ENCODE assay signal across 14 cellular contexts in genomic region chr2:127035212-127035611, GRCh38.
A peak's percentile ranks its signal among the peaks of the same experiment; 100 is the strongest.
DNase-seq lines count a peak whose midpoint lies in the region; ATAC-seq and TF ChIP-seq lines count a peak whose summit lies in the region.
"Had no signal": no experiment of that assay in that cellular context is flagged by ENCODE, and none has a peak within 500 bp of the region (broad histone marks: within the 10 kb centered on the region; RNA-seq: fewer than 3 reads in every experiment).

No MANE protein-coding gene starts in this region.

- TF ChIP-seq RAD21 in SK-N-SH (IDR thresholded peaks at IDR 0.05; ENCODE audit: low read length) = no peak

- peak; percentile 28 for TF ChIP-seq CTCF in epithelial cell of proximal tubule (conservative IDR thresholded peaks at IDR 0.05; ENCODE audit: low read depth, low read length)
- TF ChIP-seq CTCF in SK-N-SH (IDR thresholded peaks at IDR 0.05) = no peak

- no peak overlapping the region for H3K27ac ChIP-seq in SK-N-SH (ENCODE audit: low read depth in 2 of 2, low read length in 1 of 2)
- H3K27ac ChIP-seq: spleen had no signal

- H3K9me3 ChIP-seq in SK-N-SH = no peaks in the 10 kb centered on the region
- H3K9me3 ChIP-seq: spleen had no signal

- CTCF ChIA-PET in SK-N-SH (lab: Yijun Ruan, JAX) = interaction anchor here (1.2 to 3.3 kb wide), 3 partner anchors 10 to 259 kb away, joined by 3 to 17 read pairs (median 4); no protein-coding TSS in a partner anchor

- POLR2A ChIA-PET in SK-N-SH (lab: Yijun Ruan, JAX) = no interaction called here

- TF ChIP-seq EP300 in SK-N-SH (IDR thresholded peaks at IDR 0.05; ENCODE audit: borderline replicate concordance in 1 of 2, low read depth in 1 of 2, low read length in 1 of 2) = no peak

- no peaks in the 10 kb centered on the region for H4K20me1 ChIP-seq in SK-N-SH (ENCODE audit: insufficient read depth)

- no peak overlapping the region for H3K9ac ChIP-seq in SK-N-SH

- peaks cover 0 to 10% of the 10 kb centered on the region in 2 experiments; a peak in 2 of 4 replicates for H3K4me1 ChIP-seq in SK-N-SH (ENCODE audit: control insufficient read depth in 1 of 2, insufficient read depth in 2 of 2, low read depth in 1 of 2, low read length in 1 of 2)
- H3K4me1 ChIP-seq: spleen had no signal

- 76% methylated on average over 10 of the region's 10 CpGs for WGBS in SK-N-SH (ENCODE audit: low lambda C conversion rate)

- H3K4me3 ChIP-seq in epithelial cell of proximal tubule (ENCODE audit: low read depth, low read length) (no peak overlapping the region), SK-N-SH (ENCODE audit: low read depth in 2 of 2, low read length in 1 of 2) (no peak overlapping the region)
- H3K4me3 ChIP-seq: spleen had no signal

- H3K9me2 ChIP-seq in SK-N-SH = no peaks in the 10 kb centered on the region

- H2AFZ ChIP-seq in SK-N-SH (ENCODE audit: low read depth) = no peak overlapping the region

- no peak overlapping the region for H3K4me2 ChIP-seq in SK-N-SH

- no peaks in the 10 kb centered on the region for H3K79me2 ChIP-seq in SK-N-SH (ENCODE audit: insufficient read depth)

- no peaks in the 10 kb centered on the region for H3K36me3 ChIP-seq in SK-N-SH (replicated peaks in 1 of 2; ENCODE audit: control insufficient read depth in 1 of 2, insufficient read depth in 2 of 2, low read length in 1 of 2)
- H3K36me3 ChIP-seq: spleen had no signal

- ATAC-seq in GM18511 (IDR thresholded peaks at IDR 0.05; ENCODE audit: unreplicated experiment) (peak; percentile 58), GM21529 (IDR thresholded peaks at IDR 0.05; ENCODE audit: unreplicated experiment) (peak; percentile 53), HG03097 (IDR thresholded peaks at IDR 0.05; ENCODE audit: low FRiP score, unreplicated experiment) (peak; percentile 65), GM19328 (IDR thresholded peaks at IDR 0.05; ENCODE audit: unreplicated experiment) (no peak)
- ATAC-seq: activated T-cell treated with anti-CD3 and anti-CD28 coated beads, Interleukin-2, amount 50 U/mL, for 72 hours; left ventricle myocardium superior had no signal

- DNase-seq in epithelial cell of proximal tubule (ENCODE audit: low read depth) = no peak
- DNase-seq in RKO (ENCODE audit: low spot score) = no peak
- no peak for DNase-seq in NCI-H1105 (lab: John Stamatoyannopoulos, UW)
- no peak for DNase-seq in SK-N-SH
- DNase-seq: activated T-cell treated with anti-CD3 and anti-CD28 coated beads, Interleukin-2, amount 50 U/mL, for 72 hours; effector memory CD4-positive, alpha-beta T cell; left ventricle myocardium superior; NCI-H526; SHP77 treated with DMSO at 0.1 percent for 48 hours; spleen had no signal

- H3F3A ChIP-seq in SK-N-SH (replicated peaks; ENCODE audit: insufficient read depth) = no peaks in the 10 kb centered on the region

- H3K27me3 ChIP-seq in SK-N-SH (ENCODE audit: insufficient read depth) = no peaks in the 10 kb centered on the region

TF ChIP-seq in SK-N-SH, 30 proteins besides CTCF, POLR2A, EP300 and RAD21:
- TF ChIP-seq ELF1 (IDR thresholded peaks at IDR 0.05) = no peak
